Comparison of ENCODE assay signal across 14 cellular contexts in genomic region chr16:89581045-89581695, GRCh38. TPM values are rescaled to one million over a fixed set of nuclear protein-coding genes. Genes with fewer than 3 reads are reported as not detected.
DNase-seq lines count a peak whose midpoint lies in the region; ATAC-seq, FAIRE-seq and TF ChIP-seq lines count a peak whose summit lies in the region.
"Had no signal": no experiment of that assay in that cellular context is flagged by ENCODE, and none has a peak within 500 bp of the region (broad histone marks: within the 10 kb centered on the region; RNA-seq: fewer than 3 reads in every experiment).

No MANE protein-coding gene starts in this region.

- H3K4me2 ChIP-seq in astrocyte (ENCODE audit: low read length) = peak overlapping the region; percentile 53
- H3K4me2 ChIP-seq in H9 (ENCODE audit: insufficient read depth, insufficient read length, low read length) = no peak overlapping the region

- H3K4me3 ChIP-seq in ACC112 (ENCODE audit: low read depth, low read length) (peak overlapping the region; percentile 32; the same call in 1 of the 2 replicates), HFF-Myc (replicated peaks; ENCODE audit: low read depth, low read length) (no peak overlapping the region), astrocyte (ENCODE audit: insufficient read depth, low read depth, low read length) (no peak overlapping the region)
- H3K4me3 ChIP-seq: mucosa of descending colon had no signal

- H3K4ac ChIP-seq in H9 (ENCODE audit: low read depth, low read length) = no peak overlapping the region

- H3K4me3 Mint-ChIP-seq in astrocyte (ENCODE audit: unreplicated experiment) = no peak overlapping the region
- no peak overlapping the region for H3K4me3 Mint-ChIP-seq in CD14-positive monocyte
- no peak overlapping the region for H3K4me3 Mint-ChIP-seq in H9
- H3K4me3 Mint-ChIP-seq: activated naive CD4-positive, alpha-beta T cell treated with anti-CD3 and anti-CD28 coated beads, Interleukin-2, amount 50 U/mL, for 24 hours; stimulated activated naive CD8-positive, alpha-beta T cell treated with anti-CD3 and anti-CD28 coated beads, Interleukin-15, amount 100 ng/mL, for 72 hours had no signal

- H3K36me3 ChIP-seq in ACC112 (ENCODE audit: insufficient read depth, low read length) (peaks cover 21% of the 10 kb centered on the region; the same call in 1 of the 2 replicates), astrocyte (ENCODE audit: insufficient read depth, low read length) (no peaks in the 10 kb centered on the region)

- H2BK15ac ChIP-seq in H9 (ENCODE audit: low read depth, low read length) = no peak overlapping the region

- peak; percentile 92 for FAIRE-seq in astrocyte (lab: Jason Lieb, UNC)
- FAIRE-seq: GM18507, H1 had no signal

- H3K27ac Mint-ChIP-seq in astrocyte (ENCODE audit: unreplicated experiment) (no peak overlapping the region), CD14-positive monocyte (no peak overlapping the region), H9 (no peak overlapping the region)
- H3K27ac Mint-ChIP-seq: CD4-positive, CD25-positive, alpha-beta regulatory T cell; stimulated activated naive CD8-positive, alpha-beta T cell treated with anti-CD3 and anti-CD28 coated beads, Interleukin-15, amount 100 ng/mL, for 72 hours had no signal

- peaks cover 4% of the 10 kb centered on the region for H3K23me2 ChIP-seq in H9 (ENCODE audit: insufficient read length, low read depth, low read length, poor library complexity, severe bottlenecking)

- H2BK120ac ChIP-seq in H9 (ENCODE audit: low read depth, low read length, poor library complexity, severe bottlenecking) = no peak overlapping the region

- no peak overlapping the region for H4K5ac ChIP-seq in H9 (ENCODE audit: insufficient read length, low read depth, low read length)

- no peak overlapping the region for H2BK20ac ChIP-seq in H9 (ENCODE audit: low read depth, low read length, poor library complexity, severe bottlenecking)

- H3K9me3 ChIP-seq in astrocyte (ENCODE audit: insufficient read depth, low read depth, low read length) = no peaks in the 10 kb centered on the region
- H3K9me3 ChIP-seq in H9 (ENCODE audit: control insufficient read depth, low read depth, low read length) = no peaks in the 10 kb centered on the region
- H3K9me3 ChIP-seq: mucosa of descending colon had no signal

- H3K27ac ChIP-seq in ACC112 (ENCODE audit: low read depth, low read length) (peak overlapping the region; percentile 94), astrocyte (ENCODE audit: low read depth, low read length) (peak overlapping the region; percentile 90), H9 (ENCODE audit: insufficient read length, low read depth, low read length) (no peak overlapping the region)

- no peak overlapping the region for H3K14ac ChIP-seq in H9 (ENCODE audit: insufficient read depth, low read length)

- DNase-seq in HFF-Myc (ENCODE audit: extremely low read depth, low read depth) = peak; percentile 80
- peak; percentile 98 for DNase-seq in astrocyte (ENCODE audit: low read depth)
- DNase-seq in iPS-NIHi11 (ENCODE audit: low spot score) = peak; percentile 9
- DNase-seq in CD14-positive monocyte (ENCODE audit: low spot score) = no peak
- no peak for DNase-seq in H9
- DNase-seq: CD4-positive, CD25-positive, alpha-beta regulatory T cell; stimulated activated naive CD8-positive, alpha-beta T cell treated with anti-CD3 and anti-CD28 coated beads, Interleukin-15, amount 100 ng/mL, for 72 hours had no signal

- no peaks in the 10 kb centered on the region for H3K27me3 ChIP-seq in ACC112 (ENCODE audit: insufficient read depth, low read length)
- H3K27me3 ChIP-seq in astrocyte (ENCODE audit: insufficient read depth, low read length) = no peaks in the 10 kb centered on the region
- peaks cover 3% of the 10 kb centered on the region; the same call in 1 of the 2 replicates for H3K27me3 ChIP-seq in H9 (ENCODE audit: insufficient read depth, low read length)

- H3K79me2 ChIP-seq in ACC112 (ENCODE audit: control insufficient read depth, insufficient read depth, low read length, unreplicated experiment) = peaks cover 18% of the 10 kb centered on the region
- H3K79me2 ChIP-seq in astrocyte (ENCODE audit: insufficient read depth, low read length) = peaks cover 5% of the 10 kb centered on the region
- H3K79me2 ChIP-seq in H9 (ENCODE audit: insufficient read depth, low read length) = no peaks in the 10 kb centered on the region

- H2AFZ ChIP-seq in ACC112 (ENCODE audit: low read length, unreplicated experiment) = no peak overlapping the region
- H2AFZ ChIP-seq in astrocyte (ENCODE audit: low read depth, low read length) = no peak overlapping the region
- no peak overlapping the region for H2AFZ ChIP-seq in H9 (ENCODE audit: low read length)

- no peak overlapping the region for H3T11ph ChIP-seq in H9 (ENCODE audit: low read length)

- H2AK5ac ChIP-seq in H9 (ENCODE audit: insufficient read length, low read length) = no peak overlapping the region

- H4K20me1 ChIP-seq in astrocyte (ENCODE audit: insufficient read depth, low read length) (no peaks in the 10 kb centered on the region), H9 (ENCODE audit: control insufficient read depth, insufficient read depth, insufficient read length) (no peaks in the 10 kb centered on the region)

- peaks cover 10% of the 10 kb centered on the region for H3K4me1 Mint-ChIP-seq in astrocyte (ENCODE audit: low read depth, unreplicated experiment)
- H3K4me1 Mint-ChIP-seq in CD14-positive monocyte = no peaks in the 10 kb centered on the region
- H3K4me1 Mint-ChIP-seq in H9 = no peaks in the 10 kb centered on the region
- H3K4me1 Mint-ChIP-seq: activated naive CD4-positive, alpha-beta T cell treated with anti-CD3 and anti-CD28 coated beads, Interleukin-2, amount 50 U/mL, for 24 hours; stimulated activated naive CD8-positive, alpha-beta T cell treated with anti-CD3 and anti-CD28 coated beads, Interleukin-15, amount 100 ng/mL, for 72 hours had no signal

- no peak overlapping the region for H3K56ac ChIP-seq in H9 (ENCODE audit: insufficient read length, low read depth, low read length)

- no peak overlapping the region for H2BK12ac ChIP-seq in H9 (ENCODE audit: insufficient read length, low read depth, low read length)

- WGBS in H9 (ENCODE audit: extremely low coverage, insufficient read length, low lambda C conversion rate) = no CpG with 5 or more reads among the region's 33 CpGs

- intact Hi-C loops in CD14-positive monocyte (cut with micrococcal nuclease) = no loop called here

- H3K23ac ChIP-seq in H9 (ENCODE audit: insufficient read length, low read depth, low read length) = no peak overlapping the region

- H3K4me1 ChIP-seq in ACC112 (ENCODE audit: control insufficient read depth, insufficient read depth, low read length, unreplicated experiment) (peaks cover 40% of the 10 kb centered on the region), astrocyte (ENCODE audit: insufficient read depth, low read length) (peaks cover 17% of the 10 kb centered on the region), H9 (ENCODE audit: insufficient read depth, low read length) (no peaks in the 10 kb centered on the region)

- H3K9ac ChIP-seq in astrocyte (ENCODE audit: low read length) = peak overlapping the region; percentile 71
- H3K9ac ChIP-seq in H9 (ENCODE audit: extremely low read depth, insufficient read length, low read length) = no peak overlapping the region

- no peak overlapping the region for H3K18ac ChIP-seq in H9 (ENCODE audit: insufficient read length, low read depth, low read length)

- no peaks in the 10 kb centered on the region for H3K36me3 Mint-ChIP-seq in astrocyte (ENCODE audit: low read depth, unreplicated experiment)
- no peaks in the 10 kb centered on the region for H3K36me3 Mint-ChIP-seq in CD14-positive monocyte
- H3K36me3 Mint-ChIP-seq in H9 (ENCODE audit: insufficient read depth in 1 of 3, low read depth in 3 of 3) = peaks cover 0 to 6% (median 4%) of the 10 kb centered on the region in 3 experiments; a peak in 5 of 7 replicates
- H3K36me3 Mint-ChIP-seq: activated naive CD4-positive, alpha-beta T cell treated with anti-CD3 and anti-CD28 coated beads, Interleukin-2, amount 50 U/mL, for 24 hours; CD4-positive, CD25-positive, alpha-beta regulatory T cell had no signal

- no peak overlapping the region for H4K91ac ChIP-seq in H9 (ENCODE audit: insufficient read length, low read depth, low read length)

- no peak overlapping the region for H4K8ac ChIP-seq in H9 (replicated peaks; ENCODE audit: insufficient read length, low read depth, low read length)

- H3K27me3 Mint-ChIP-seq in astrocyte (ENCODE audit: low read depth, unreplicated experiment) (no peaks in the 10 kb centered on the region), CD14-positive monocyte (ENCODE audit: low read depth in 3 of 3) (peaks cover 7 to 20% (median 16%) of the 10 kb centered on the region in 3 donors), H9 (ENCODE audit: low read depth) (peaks cover 28% of the 10 kb centered on the region)

- H2BK5ac ChIP-seq in H9 (ENCODE audit: insufficient read length, low read length) = no peak overlapping the region

- no peaks in the 10 kb centered on the region for H3K9me3 Mint-ChIP-seq in astrocyte (ENCODE audit: unreplicated experiment)
- peaks cover 0 to 4% (median 2%) of the 10 kb centered on the region in 7 donors for H3K9me3 Mint-ChIP-seq in CD14-positive monocyte
- H3K9me3 Mint-ChIP-seq in H9 = no peaks in the 10 kb centered on the region
- H3K9me3 Mint-ChIP-seq: activated naive CD4-positive, alpha-beta T cell treated with anti-CD3 and anti-CD28 coated beads, Interleukin-2, amount 50 U/mL, for 24 hours; CD4-positive, CD25-positive, alpha-beta regulatory T cell; stimulated activated naive CD8-positive, alpha-beta T cell treated with anti-CD3 and anti-CD28 coated beads, Interleukin-15, amount 100 ng/mL, for 72 hours had no signal

- TF ChIP-seq CTCF in HFF-Myc (IDR thresholded peaks at IDR 0.05; ENCODE audit: low read depth, low read length, missing control alignments) = no peak
- TF ChIP-seq CTCF in astrocyte (IDR thresholded peaks at IDR 0.05; ENCODE audit: insufficient read depth, low read depth, low read length) = no peak
- TF ChIP-seq CTCF in CD14-positive monocyte (IDR thresholded peaks at IDR 0.05) = no peak
- no peak for TF ChIP-seq CTCF in H9 (conservative IDR thresholded peaks at IDR 0.05)

- H3K79me1 ChIP-seq in H9 (ENCODE audit: insufficient read depth, low read depth, low read length, poor library complexity, severe bottlenecking) = no peaks in the 10 kb centered on the region

- no peak for ATAC-seq in GM19351 (IDR thresholded peaks at IDR 0.05; ENCODE audit: unreplicated experiment)
- ATAC-seq in GM21515 (IDR thresholded peaks at IDR 0.05; ENCODE audit: unreplicated experiment) = no peak
- ATAC-seq: stimulated activated naive CD8-positive, alpha-beta T cell treated with anti-CD3 and anti-CD28 coated beads, Interleukin-15, amount 100 ng/mL, for 72 hours had no signal

RNA-seq across cellular contexts. Expression of gene CPNE7, which starts 5.6 kb away (rescaled TPM):
- total RNA-seq in astrocyte = 6.7 and 7.5 TPM in 2 replicates
- not detected for polyA plus RNA-seq in CD14-positive monocyte
- total RNA-seq in H9 (2021) = 22.5 and 23.4 TPM in 2 replicates

RNA-seq across cellular contexts. Expression of gene RPL13, which starts 20.7 kb away (rescaled TPM):
- total RNA-seq in astrocyte (1,200 and 1,239 TPM in 2 replicates), H9 (2021) (2,157 and 2,259 TPM in 2 replicates)
- 1,000 to 10,000 TPM; 1,251 to 1,329 TPM for polyA plus RNA-seq in CD14-positive monocyte

RNA-seq across cellular contexts. Expression of gene DPEP1, which starts 32.3 kb away (rescaled TPM):
- total RNA-seq in astrocyte (0.11 and 0.22 TPM in 2 replicates), H9 (2021) (1.1 and 1.2 TPM in 2 replicates)
- polyA plus RNA-seq in CD14-positive monocyte = not detected
- total RNA-seq: CD4-positive, CD25-positive, alpha-beta regulatory T cell had no signal
- polyA plus RNA-seq: CD4-positive, CD25-positive, alpha-beta regulatory T cell had no signal

Comparison
In these comparisons a context has a peak if more than half of its experiments do, and no peak if none do; other contexts are left out.
1. DNase-seq: peak in HFF-Myc (single experiment), astrocyte (single experiment) and iPS-NIHi11 (single experiment); none in CD14-positive monocyte (single experiment) and H9 (single experiment).